Comparison of ENCODE assay signal across 21 cellular contexts in the genomic region with DNA sequence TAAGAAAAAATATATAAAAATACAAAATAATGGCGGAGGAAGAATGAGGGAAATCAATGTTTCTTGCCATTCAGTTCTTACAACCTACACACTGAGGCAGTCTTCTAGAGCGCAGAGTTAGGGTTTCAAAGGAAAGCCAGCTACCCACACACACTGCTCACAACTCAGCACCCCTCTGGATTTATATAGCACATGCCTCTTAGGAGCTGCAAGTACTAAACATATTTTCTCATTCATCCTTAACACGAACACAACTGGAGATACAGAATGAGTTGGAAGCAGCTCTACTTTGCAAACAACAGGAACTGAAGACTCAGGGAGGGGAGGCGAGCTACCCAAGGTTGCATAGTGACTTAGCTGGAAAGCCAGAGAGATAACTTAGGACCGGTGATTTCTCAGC.
"Had no signal": no experiment of that assay in that cellular context is flagged by ENCODE, and none has a peak within 500 bp of the region (broad histone marks: within the 10 kb centered on the region; RNA-seq: fewer than 3 reads in every experiment).

No MANE protein-coding gene starts in this region.

- DNase-seq: colonic mucosa; cortex of kidney; dermis blood vessel endothelial cell; dorsolateral prefrontal cortex; effector CD4-positive, alpha-beta T cell; effector CD8-positive, alpha-beta T cell; effector memory CD4-positive, alpha-beta T cell; effector memory CD8-positive, alpha-beta T cell; endodermal cell; erythroblast; esophagus squamous epithelium; foreskin fibroblast; foreskin keratinocyte; foreskin melanocyte; gastrocnemius medialis; glutamatergic neuron; heart left ventricle; heart right ventricle had no signal

- FAIRE-seq: colon, endometrium, endothelial cell of umbilical vein had no signal
